Comparison of ENCODE assay signal across 14 cellular contexts in the genomic region with DNA sequence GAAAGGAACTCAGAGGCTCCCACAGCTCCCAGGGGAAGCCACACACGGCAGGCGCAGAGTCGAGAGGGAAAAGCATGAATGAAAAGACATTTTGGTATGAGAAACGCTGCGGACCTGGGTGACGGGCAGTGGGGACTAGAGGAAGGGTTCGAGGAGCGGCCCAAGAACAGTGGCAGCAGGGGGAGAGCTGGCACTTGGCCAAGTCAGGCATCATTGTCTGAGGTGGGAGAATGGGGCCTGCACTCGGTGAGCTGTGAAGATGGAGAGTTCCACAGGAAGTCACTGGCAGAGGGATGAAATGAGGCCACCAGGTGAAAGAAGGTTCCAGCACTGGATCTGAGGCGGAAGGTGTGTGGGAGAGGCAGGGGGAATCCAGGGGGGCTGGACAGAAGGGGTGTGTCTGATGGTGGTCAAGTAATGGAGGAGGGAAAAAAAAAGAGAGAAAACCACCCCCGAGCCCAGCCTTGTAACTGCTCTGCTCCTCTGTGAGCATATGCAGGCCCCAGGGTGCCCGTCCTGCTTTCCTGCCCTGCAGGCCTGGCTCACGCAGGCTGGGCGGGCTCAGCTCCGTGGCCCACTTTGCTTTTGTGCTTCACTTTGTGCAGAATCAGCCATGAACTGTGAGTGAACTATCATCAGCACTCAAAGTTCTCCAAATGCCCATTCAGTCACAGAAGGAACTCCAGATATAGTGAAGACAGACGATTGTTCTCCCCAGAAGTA.
"Had no signal": no experiment of that assay in that cellular context is flagged by ENCODE, and none has a peak within 500 bp of the region (broad histone marks: within the 10 kb centered on the region; RNA-seq: fewer than 3 reads in every experiment).

No MANE protein-coding gene starts in this region.

- H3K9ac ChIP-seq: neural progenitor cell had no signal

- H3K9me3 ChIP-seq: heart left ventricle, pancreas had no signal

- ATAC-seq: heart left ventricle; pancreas; stimulated activated naive CD8-positive, alpha-beta T cell treated with anti-CD3 and anti-CD28 coated beads, Interleukin-15, amount 100 ng/mL, for 72 hours had no signal

- H3K9me3 Mint-ChIP-seq: activated T-helper 2 cell treated with anti-CD3 and anti-CD28 coated beads, Interferon-gamma antibody, Interleukin-2, Interleukin-4, amounts not matched to agents 10 μg/mL and 5 μg/mL and 100 μg/mL, durations not matched to agents 14 hours and 24 hours and 36 hours; neural progenitor cell; stimulated activated naive CD8-positive, alpha-beta T cell treated with anti-CD3 and anti-CD28 coated beads, Interleukin-15, amount 100 ng/mL, for 72 hours; T-helper 1 cell treated with Interleukin-12 subunit alpha and Interleukin-12 subunit beta and Interleukin-4 antibody, amounts not matched to agents 30 μg/mL and 1 μg/mL, for 36 hours had no signal

- H3K36me3 ChIP-seq: neural progenitor cell had no signal

- H2AFZ ChIP-seq: neural progenitor cell had no signal

- H3K27me3 ChIP-seq: heart left ventricle, neural progenitor cell, pancreas had no signal

- H3K27ac ChIP-seq: neural progenitor cell, pancreas, skin epidermis had no signal

- H3K4me1 ChIP-seq: neural progenitor cell, pancreas had no signal

- DNase-seq: activated CD4-positive, alpha-beta T cell treated with anti-CD3 and anti-CD28 coated beads, Interleukin-2, amount 50 U/mL, for 1 hour; activated CD4-positive, CD25-positive, alpha-beta regulatory T cell; activated naive CD4-positive, alpha-beta T cell treated with anti-CD3 and anti-CD28 coated beads, Interleukin-2, amount 50 U/mL, for 16 hours; activated T-cell treated with anti-CD3 and anti-CD28 coated beads for 4 hours; foreskin melanocyte; heart left ventricle; pancreas; retina; stimulated activated CD4-positive, alpha-beta T cell treated with anti-CD3 and anti-CD28 coated beads, Interleukin-4, amount 100 ng/mL, for 4 hours; stimulated activated naive CD8-positive, alpha-beta T cell treated with anti-CD3 and anti-CD28 coated beads, Interleukin-15, amount 100 ng/mL, for 72 hours had no signal

- H3K27ac Mint-ChIP-seq: activated T-helper 2 cell treated with anti-CD3 and anti-CD28 coated beads, Interferon-gamma antibody, Interleukin-2, Interleukin-4, amounts not matched to agents 10 μg/mL and 5 μg/mL and 100 μg/mL, durations not matched to agents 14 hours and 24 hours and 36 hours; neural progenitor cell; T-helper 1 cell treated with Interleukin-12 subunit alpha and Interleukin-12 subunit beta and Interleukin-4 antibody, amounts not matched to agents 30 μg/mL and 1 μg/mL, for 36 hours had no signal

- H3K27me3 Mint-ChIP-seq: stimulated activated naive CD8-positive, alpha-beta T cell treated with anti-CD3 and anti-CD28 coated beads, Interleukin-15, amount 100 ng/mL, for 72 hours had no signal

- H3K4me3 Mint-ChIP-seq: neural progenitor cell; stimulated activated naive CD8-positive, alpha-beta T cell treated with anti-CD3 and anti-CD28 coated beads, Interleukin-15, amount 100 ng/mL, for 72 hours; T-helper 1 cell treated with Interleukin-12 subunit alpha and Interleukin-12 subunit beta and Interleukin-4 antibody, amounts not matched to agents 30 μg/mL and 1 μg/mL, for 36 hours had no signal

- H3K4me2 ChIP-seq: neural progenitor cell had no signal

- H3K4me3 ChIP-seq: heart left ventricle, neural progenitor cell, pancreas, skin epidermis had no signal

- H3K4me1 Mint-ChIP-seq: neural progenitor cell had no signal
